In the genomic region with DNA sequence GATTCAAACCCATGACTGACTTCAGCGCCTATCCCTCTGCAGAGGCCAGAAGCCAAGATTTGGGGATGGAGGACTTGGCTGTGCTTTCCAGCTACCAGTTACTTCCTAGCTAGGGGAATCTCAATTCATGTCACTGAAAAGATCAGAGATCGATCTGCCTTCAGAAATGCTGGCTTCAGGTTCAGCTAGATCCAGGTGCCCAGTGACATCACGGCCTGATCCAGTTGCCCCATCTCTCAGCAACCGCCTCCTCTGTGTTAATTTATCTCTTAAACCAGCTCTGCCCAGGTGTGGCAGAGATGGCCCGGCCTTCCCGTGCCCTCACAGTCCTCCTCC, we compare ENCODE assay signal across 9 cellular contexts. TPM values are rescaled to one million over a fixed set of nuclear protein-coding genes. Genes with fewer than 3 reads are reported as not detected.
A peak's percentile ranks its signal among the peaks of the same experiment; 100 is the strongest.
DNase-seq lines count a peak whose midpoint lies in the region; TF ChIP-seq lines count a peak whose summit lies in the region.
"Had no signal": no experiment of that assay in that cellular context is flagged by ENCODE, and none has a peak within 500 bp of the region (broad histone marks: within the 10 kb centered on the region; RNA-seq: fewer than 3 reads in every experiment).

No MANE protein-coding gene starts in this region.

- H3K4me2 ChIP-seq in SU-DHL-6 (ENCODE audit: low read depth, low read length, poor library complexity, severe bottlenecking) (peak overlapping the region; percentile 34), smooth muscle cell (no peak overlapping the region)

- H3K36me3 Mint-ChIP-seq in activated CD4-positive, alpha-beta T cell treated with anti-CD3 and anti-CD28 coated beads, Interleukin-2, amount 10 ng/mL, durations not matched to agents 24 days and 14 days (ENCODE audit: low read depth) = peaks cover 71% of the 10 kb centered on the region

- no peaks in the 10 kb centered on the region for H3K9me3 Mint-ChIP-seq in activated CD4-positive, alpha-beta T cell treated with anti-CD3 and anti-CD28 coated beads, Interleukin-2, amount 10 ng/mL, durations not matched to agents 24 days and 14 days

- intact Hi-C loops in activated CD4-positive, alpha-beta T cell treated with anti-CD3 and anti-CD28 coated beads, Interleukin-2, amount 10 ng/mL, durations not matched to agents 24 days and 14 days (cut with micrococcal nuclease) = no loop called here
- intact Hi-C loops in esophagus squamous epithelium (cut with DNase I) = no loop called here
- intact Hi-C loops in prostate gland (cut with DNase I) = no loop called here

- H3K27me3 Mint-ChIP-seq in activated CD4-positive, alpha-beta T cell treated with anti-CD3 and anti-CD28 coated beads, Interleukin-2, amount 10 ng/mL, durations not matched to agents 24 days and 14 days = no peaks in the 10 kb centered on the region

- H3K9me3 ChIP-seq in SU-DHL-6 (ENCODE audit: insufficient read depth, low read length) = no peaks in the 10 kb centered on the region
- no peaks in the 10 kb centered on the region for H3K9me3 ChIP-seq in esophagus squamous epithelium
- no peaks in the 10 kb centered on the region for H3K9me3 ChIP-seq in smooth muscle cell (replicated peaks; ENCODE audit: low read depth)
- no peaks in the 10 kb centered on the region for H3K9me3 ChIP-seq in prostate gland

- H3K4me3 Mint-ChIP-seq in activated CD4-positive, alpha-beta T cell treated with anti-CD3 and anti-CD28 coated beads, Interleukin-2, amount 10 ng/mL, durations not matched to agents 24 days and 14 days = peak overlapping the region; percentile 77

- H3K4me3 ChIP-seq in SU-DHL-6 (ENCODE audit: insufficient read depth, low read length, poor library complexity, severe bottlenecking) = no peak overlapping the region
- no peak overlapping the region for H3K4me3 ChIP-seq in esophagus squamous epithelium
- H3K4me3 ChIP-seq in smooth muscle cell = no peak overlapping the region
- H3K4me3 ChIP-seq in prostate gland = no peak overlapping the region

- peaks cover 27 to 66% (median 28%) of the 10 kb centered on the region in 3 donors for H3K4me1 ChIP-seq in esophagus squamous epithelium
- H3K4me1 ChIP-seq in smooth muscle cell (ENCODE audit: low read depth) = peaks cover 30% of the 10 kb centered on the region
- peaks cover 4% of the 10 kb centered on the region for H3K4me1 ChIP-seq in prostate gland (replicated peaks)

- no peaks in the 10 kb centered on the region for H3K9me2 ChIP-seq in SU-DHL-6 (replicated peaks; ENCODE audit: insufficient read depth, low read length)

- H3K27me3 ChIP-seq in SU-DHL-6 (ENCODE audit: low read length) = no peaks in the 10 kb centered on the region
- peaks cover 0 to 32% (median 0%) of the 10 kb centered on the region in 4 donors for H3K27me3 ChIP-seq in esophagus squamous epithelium
- no peaks in the 10 kb centered on the region for H3K27me3 ChIP-seq in smooth muscle cell (ENCODE audit: low read depth)
- H3K27me3 ChIP-seq in prostate gland (replicated peaks; ENCODE audit: insufficient read depth) = no peaks in the 10 kb centered on the region

- no peaks in the 10 kb centered on the region for H3K79me2 ChIP-seq in SU-DHL-6 (ENCODE audit: insufficient read depth, low read length)
- H3K79me2 ChIP-seq in smooth muscle cell (ENCODE audit: low read depth) = no peaks in the 10 kb centered on the region

- H4K20me1 ChIP-seq in SU-DHL-6 (ENCODE audit: low read depth, low read length) (no peaks in the 10 kb centered on the region), smooth muscle cell (ENCODE audit: low read depth) (no peaks in the 10 kb centered on the region)

- no peak for TF ChIP-seq CTCF in SU-DHL-6 (IDR thresholded peaks at IDR 0.05; ENCODE audit: insufficient read depth, low read length, poor library complexity, severe bottlenecking)
- no peak for TF ChIP-seq CTCF in esophagus squamous epithelium (IDR thresholded peaks at IDR 0.05)
- TF ChIP-seq CTCF in smooth muscle cell (IDR thresholded peaks at IDR 0.05; ENCODE audit: borderline replicate concordance, insufficient read depth, poor library complexity, severe bottlenecking) = no peak
- no peak for TF ChIP-seq CTCF in prostate gland (IDR thresholded peaks at IDR 0.05)

- H3K27ac Mint-ChIP-seq in activated CD4-positive, alpha-beta T cell treated with anti-CD3 and anti-CD28 coated beads, Interleukin-2, amount 10 ng/mL, durations not matched to agents 24 days and 14 days = peak overlapping the region; percentile 97

- DNase-seq in activated CD4-positive, alpha-beta T cell treated with anti-CD3 and anti-CD28 coated beads, Interleukin-2, amount 10 ng/mL, durations not matched to agents 24 days and 14 days = no peak
- no peak for DNase-seq in activated CD4-positive, alpha-beta T cell treated with anti-CD3 and anti-CD28 coated beads, Interleukin-2, amount 50 U/mL, for 48 hours
- DNase-seq in esophagus squamous epithelium (lab: John Stamatoyannopoulos, UW) (no peak), smooth muscle cell (lab: John Stamatoyannopoulos, UW; ENCODE audit: unreplicated experiment) (no peak), prostate gland (ENCODE audit: low spot score) (no peak), activated gamma-delta T cell (lab: John Stamatoyannopoulos, UW) (no peak)
- DNase-seq in stimulated activated naive CD4-positive, alpha-beta T cell (lab: John Stamatoyannopoulos, UW) = no peak
- DNase-seq: NCI-H2227 treated with DMSO at 0.1 percent for 48 hours had no signal

- H3K27ac ChIP-seq in SU-DHL-6 (ENCODE audit: low read depth, low read length) = peak overlapping the region; percentile 77
- peak overlapping the region in 3 of 4 donors; percentile 2 to 86 (median 85) for H3K27ac ChIP-seq in esophagus squamous epithelium
- peak overlapping the region; percentile 92 for H3K27ac ChIP-seq in smooth muscle cell (ENCODE audit: low read depth)
- H3K27ac ChIP-seq in prostate gland = no peak overlapping the region

- H2AFZ ChIP-seq in SU-DHL-6 (ENCODE audit: low read depth, low read length, severe bottlenecking) (no peak overlapping the region), smooth muscle cell (ENCODE audit: low read depth) (no peak overlapping the region)

- peak overlapping the region; percentile 27; the same call in 1 of the 2 replicates for H3K9ac ChIP-seq in SU-DHL-6 (ENCODE audit: low read length)
- H3K9ac ChIP-seq in smooth muscle cell (ENCODE audit: low read depth) = peak overlapping the region; percentile 71

- H3K4me1 Mint-ChIP-seq in activated CD4-positive, alpha-beta T cell treated with anti-CD3 and anti-CD28 coated beads, Interleukin-2, amount 10 ng/mL, durations not matched to agents 24 days and 14 days = peaks cover 86% of the 10 kb centered on the region

- peaks cover 12% of the 10 kb centered on the region for H3F3A ChIP-seq in SU-DHL-6 (ENCODE audit: insufficient read depth)
- H3F3A ChIP-seq in smooth muscle cell (ENCODE audit: low read depth) = peaks cover 22% of the 10 kb centered on the region

- no peak for TF ChIP-seq POLR2A in esophagus squamous epithelium (IDR thresholded peaks at IDR 0.05)
- no peak for TF ChIP-seq POLR2A in prostate gland (IDR thresholded peaks at IDR 0.05)

- no peaks in the 10 kb centered on the region for H3K36me3 ChIP-seq in SU-DHL-6 (ENCODE audit: low read length)
- no peaks in the 10 kb centered on the region for H3K36me3 ChIP-seq in esophagus squamous epithelium
- no peaks in the 10 kb centered on the region for H3K36me3 ChIP-seq in smooth muscle cell (ENCODE audit: low read depth)
- no peaks in the 10 kb centered on the region for H3K36me3 ChIP-seq in prostate gland

- 47 to 59% methylated on average over 5 of the region's 6 CpGs for WGBS in esophagus squamous epithelium, 2 donors
- 61% methylated on average over 6 of the region's 6 CpGs for WGBS in smooth muscle cell (ENCODE audit: low lambda C conversion rate)
- 88% methylated on average over 6 of the region's 6 CpGs for WGBS in prostate gland

RNA-seq across cellular contexts. Expression of a gene that starts 24.2 kb away (rescaled TPM):
- 43.5 and 44.9 TPM in 2 replicates for total RNA-seq in activated CD4-positive, alpha-beta T cell treated with anti-CD3 and anti-CD28 coated beads, Interleukin-2, amount 10 ng/mL, durations not matched to agents 24 days and 14 days
- 10 to 100 TPM in 1 of 4 donors, 1 to 10 TPM in 3; 1.9 to 10.3 (median 3.4) TPM for total RNA-seq in esophagus squamous epithelium
- not detected in 2 replicates for total RNA-seq in smooth muscle cell
- not detected in 2 replicates for polyA plus RNA-seq in smooth muscle cell
- total RNA-seq in prostate gland = 1 to 10 TPM; 4.7 to 5.5 TPM

Comparison
In these comparisons a context has a peak if more than half of its experiments do, and no peak if none do; other contexts are left out.
1. H3K27ac ChIP-seq: peak in SU-DHL-6 (single experiment), esophagus squamous epithelium (3 of 4) and smooth muscle cell (single experiment); none in prostate gland (0 of 2).